1 cellular context compared by ENCODE assay signal in the genomic region with DNA sequence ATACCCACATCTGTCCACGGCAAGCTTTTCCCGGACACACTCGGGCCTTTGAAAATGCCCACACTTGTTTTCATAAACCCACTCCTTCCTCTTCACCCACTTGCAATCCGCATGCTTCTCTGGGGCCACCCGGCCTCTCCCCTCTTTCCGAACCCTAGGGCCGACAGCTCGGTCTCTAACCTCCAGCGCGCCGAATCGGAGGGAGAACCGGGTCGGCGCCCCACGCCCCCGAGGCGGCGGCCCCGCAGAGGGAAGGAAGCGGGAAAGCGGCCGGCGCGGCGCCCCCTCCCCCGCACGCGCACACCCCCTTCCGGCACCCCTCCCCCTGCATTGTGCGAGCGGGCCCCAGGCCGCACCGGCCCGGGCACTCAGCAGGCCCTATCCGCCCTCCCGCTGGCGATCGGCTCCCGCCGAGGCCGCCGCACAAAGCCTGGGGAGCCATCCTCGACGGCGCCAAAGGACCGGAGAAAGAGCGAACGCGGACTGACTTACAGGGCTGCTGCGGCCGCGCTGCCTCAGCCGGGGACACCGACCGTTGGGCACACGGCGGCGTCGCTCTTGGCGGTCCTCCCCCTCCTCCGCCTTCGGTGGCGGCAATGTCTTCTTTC.
TF ChIP-seq lines count a peak whose summit lies in the region.

No MANE protein-coding gene starts in this region.

TF ChIP-seq in HepG2, 621 proteins besides CTCF, POLR2A, EP300 and RAD21 (continued from another document and continues in another):
- TF ChIP-seq, protein P1, sequence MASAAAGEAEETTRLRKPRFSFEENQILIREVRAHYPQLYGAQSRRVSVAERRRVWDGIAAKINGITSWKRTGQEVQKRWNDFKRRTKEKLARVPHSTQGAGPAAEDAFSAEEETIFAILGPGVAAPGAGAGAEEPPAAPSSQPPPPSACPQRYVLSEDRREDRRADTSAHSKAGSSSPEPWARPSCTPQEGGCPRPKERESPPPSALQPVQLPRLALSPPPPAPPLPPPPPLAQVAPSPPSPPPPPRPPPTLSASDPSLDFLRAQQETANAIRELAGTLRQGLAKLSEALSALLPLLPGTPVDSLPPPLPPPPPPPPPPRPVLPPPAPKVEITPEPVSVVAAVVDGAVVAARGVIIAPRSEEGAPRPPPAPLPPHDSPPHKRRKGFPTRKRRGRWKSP (CRISPR knock-in tag; IDR thresholded peaks at IDR 0.05) = no peak; the same call in 1 of the 2 replicates
- no peak; the same call in 1 of the 2 replicates for TF ChIP-seq GATAD2A (CRISPR knock-in tag; IDR thresholded peaks at IDR 0.05)
- TF ChIP-seq TEAD2 (CRISPR knock-in tag; IDR thresholded peaks at IDR 0.05) = no peak
- no peak for TF ChIP-seq SMAD1 (CRISPR knock-in tag; IDR thresholded peaks at IDR 0.05; ENCODE audit: borderline replicate concordance, low read depth)
- no peak; the same call in 1 of the 2 replicates for TF ChIP-seq PAX8 (CRISPR knock-in tag; IDR thresholded peaks at IDR 0.05; ENCODE audit: borderline replicate concordance)
- TF ChIP-seq ZKSCAN5 (CRISPR knock-in tag; IDR thresholded peaks at IDR 0.05) = no peak
- no peak for TF ChIP-seq SOX13 (IDR thresholded peaks at IDR 0.05)
- TF ChIP-seq SOX13 (CRISPR knock-in tag; conservative IDR thresholded peaks at IDR 0.05 in 1 of 2, IDR thresholded peaks at IDR 0.05 in 1 of 2) = peak in 1 of 2 experiments; percentile 27; a peak in 1 of 4 replicates
- TF ChIP-seq ZNF329 (CRISPR knock-in tag; IDR thresholded peaks at IDR 0.05; ENCODE audit: low read depth) = no peak; the same call in 1 of the 2 replicates
- TF ChIP-seq, protein P2, sequence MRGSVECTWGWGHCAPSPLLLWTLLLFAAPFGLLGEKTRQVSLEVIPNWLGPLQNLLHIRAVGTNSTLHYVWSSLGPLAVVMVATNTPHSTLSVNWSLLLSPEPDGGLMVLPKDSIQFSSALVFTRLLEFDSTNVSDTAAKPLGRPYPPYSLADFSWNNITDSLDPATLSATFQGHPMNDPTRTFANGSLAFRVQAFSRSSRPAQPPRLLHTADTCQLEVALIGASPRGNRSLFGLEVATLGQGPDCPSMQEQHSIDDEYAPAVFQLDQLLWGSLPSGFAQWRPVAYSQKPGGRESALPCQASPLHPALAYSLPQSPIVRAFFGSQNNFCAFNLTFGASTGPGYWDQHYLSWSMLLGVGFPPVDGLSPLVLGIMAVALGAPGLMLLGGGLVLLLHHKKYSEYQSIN (CRISPR knock-in tag; IDR thresholded peaks at IDR 0.05; ENCODE audit: borderline replicate concordance) = peak; percentile 31; the same call in 1 of the 2 replicates
- no peak for TF ChIP-seq MEIS2 (CRISPR knock-in tag; IDR thresholded peaks at IDR 0.05)
- TF ChIP-seq, protein P3, sequence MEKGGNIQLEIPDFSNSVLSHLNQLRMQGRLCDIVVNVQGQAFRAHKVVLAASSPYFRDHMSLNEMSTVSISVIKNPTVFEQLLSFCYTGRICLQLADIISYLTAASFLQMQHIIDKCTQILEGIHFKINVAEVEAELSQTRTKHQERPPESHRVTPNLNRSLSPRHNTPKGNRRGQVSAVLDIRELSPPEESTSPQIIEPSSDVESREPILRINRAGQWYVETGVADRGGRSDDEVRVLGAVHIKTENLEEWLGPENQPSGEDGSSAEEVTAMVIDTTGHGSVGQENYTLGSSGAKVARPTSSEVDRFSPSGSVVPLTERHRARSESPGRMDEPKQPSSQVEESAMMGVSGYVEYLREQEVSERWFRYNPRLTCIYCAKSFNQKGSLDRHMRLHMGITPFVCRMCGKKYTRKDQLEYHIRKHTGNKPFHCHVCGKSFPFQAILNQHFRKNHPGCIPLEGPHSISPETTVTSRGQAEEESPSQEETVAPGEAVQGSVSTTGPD (CRISPR knock-in tag; IDR thresholded peaks at IDR 0.05) = no peak
- TF ChIP-seq ARHGAP35 (CRISPR knock-in tag; IDR thresholded peaks at IDR 0.05; ENCODE audit: borderline replicate concordance) = no peak; the same call in 1 of the 2 replicates
- TF ChIP-seq, protein P4, sequence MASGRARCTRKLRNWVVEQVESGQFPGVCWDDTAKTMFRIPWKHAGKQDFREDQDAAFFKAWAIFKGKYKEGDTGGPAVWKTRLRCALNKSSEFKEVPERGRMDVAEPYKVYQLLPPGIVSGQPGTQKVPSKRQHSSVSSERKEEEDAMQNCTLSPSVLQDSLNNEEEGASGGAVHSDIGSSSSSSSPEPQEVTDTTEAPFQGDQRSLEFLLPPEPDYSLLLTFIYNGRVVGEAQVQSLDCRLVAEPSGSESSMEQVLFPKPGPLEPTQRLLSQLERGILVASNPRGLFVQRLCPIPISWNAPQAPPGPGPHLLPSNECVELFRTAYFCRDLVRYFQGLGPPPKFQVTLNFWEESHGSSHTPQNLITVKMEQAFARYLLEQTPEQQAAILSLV (CRISPR knock-in tag; IDR thresholded peaks at IDR 0.05; ENCODE audit: borderline replicate concordance) = no peak; the same call in 1 of the 2 replicates
- TF ChIP-seq, protein P5, sequence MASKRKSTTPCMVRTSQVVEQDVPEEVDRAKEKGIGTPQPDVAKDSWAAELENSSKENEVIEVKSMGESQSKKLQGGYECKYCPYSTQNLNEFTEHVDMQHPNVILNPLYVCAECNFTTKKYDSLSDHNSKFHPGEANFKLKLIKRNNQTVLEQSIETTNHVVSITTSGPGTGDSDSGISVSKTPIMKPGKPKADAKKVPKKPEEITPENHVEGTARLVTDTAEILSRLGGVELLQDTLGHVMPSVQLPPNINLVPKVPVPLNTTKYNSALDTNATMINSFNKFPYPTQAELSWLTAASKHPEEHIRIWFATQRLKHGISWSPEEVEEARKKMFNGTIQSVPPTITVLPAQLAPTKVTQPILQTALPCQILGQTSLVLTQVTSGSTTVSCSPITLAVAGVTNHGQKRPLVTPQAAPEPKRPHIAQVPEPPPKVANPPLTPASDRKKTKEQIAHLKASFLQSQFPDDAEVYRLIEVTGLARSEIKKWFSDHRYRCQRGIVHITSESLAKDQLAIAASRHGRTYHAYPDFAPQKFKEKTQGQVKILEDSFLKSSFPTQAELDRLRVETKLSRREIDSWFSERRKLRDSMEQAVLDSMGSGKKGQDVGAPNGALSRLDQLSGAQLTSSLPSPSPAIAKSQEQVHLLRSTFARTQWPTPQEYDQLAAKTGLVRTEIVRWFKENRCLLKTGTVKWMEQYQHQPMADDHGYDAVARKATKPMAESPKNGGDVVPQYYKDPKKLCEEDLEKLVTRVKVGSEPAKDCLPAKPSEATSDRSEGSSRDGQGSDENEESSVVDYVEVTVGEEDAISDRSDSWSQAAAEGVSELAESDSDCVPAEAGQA (IDR thresholded peaks at IDR 0.05; ENCODE audit: low read depth) = peak; percentile 29; the same call in 1 of the 2 replicates
- TF ChIP-seq, protein P5 (CRISPR knock-in tag; IDR thresholded peaks at IDR 0.05; ENCODE audit: borderline replicate concordance) = no peak
- TF ChIP-seq ZNF557 (CRISPR knock-in tag; IDR thresholded peaks at IDR 0.05) = no peak
- no peak for TF ChIP-seq ZBTB8A (CRISPR knock-in tag; IDR thresholded peaks at IDR 0.05; ENCODE audit: borderline replicate concordance, low read depth)
- TF ChIP-seq ZMYM4 (CRISPR knock-in tag; IDR thresholded peaks at IDR 0.05) = no peak
- peak; percentile 49; the same call in 1 of the 2 replicates for TF ChIP-seq TAF1 (CRISPR knock-in tag; IDR thresholded peaks at IDR 0.05)
- TF ChIP-seq, protein P6, sequence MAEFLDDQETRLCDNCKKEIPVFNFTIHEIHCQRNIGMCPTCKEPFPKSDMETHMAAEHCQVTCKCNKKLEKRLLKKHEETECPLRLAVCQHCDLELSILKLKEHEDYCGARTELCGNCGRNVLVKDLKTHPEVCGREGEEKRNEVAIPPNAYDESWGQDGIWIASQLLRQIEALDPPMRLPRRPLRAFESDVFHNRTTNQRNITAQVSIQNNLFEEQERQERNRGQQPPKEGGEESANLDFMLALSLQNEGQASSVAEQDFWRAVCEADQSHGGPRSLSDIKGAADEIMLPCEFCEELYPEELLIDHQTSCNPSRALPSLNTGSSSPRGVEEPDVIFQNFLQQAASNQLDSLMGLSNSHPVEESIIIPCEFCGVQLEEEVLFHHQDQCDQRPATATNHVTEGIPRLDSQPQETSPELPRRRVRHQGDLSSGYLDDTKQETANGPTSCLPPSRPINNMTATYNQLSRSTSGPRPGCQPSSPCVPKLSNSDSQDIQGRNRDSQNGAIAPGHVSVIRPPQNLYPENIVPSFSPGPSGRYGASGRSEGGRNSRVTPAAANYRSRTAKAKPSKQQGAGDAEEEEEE (CRISPR knock-in tag; IDR thresholded peaks at IDR 0.05; ENCODE audit: borderline replicate concordance) = no peak
- TF ChIP-seq, protein P7, sequence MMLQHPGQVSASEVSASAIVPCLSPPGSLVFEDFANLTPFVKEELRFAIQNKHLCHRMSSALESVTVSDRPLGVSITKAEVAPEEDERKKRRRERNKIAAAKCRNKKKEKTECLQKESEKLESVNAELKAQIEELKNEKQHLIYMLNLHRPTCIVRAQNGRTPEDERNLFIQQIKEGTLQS (CRISPR knock-in tag; IDR thresholded peaks at IDR 0.05) = peak; percentile 33; the same call in 1 of the 2 replicates
- TF ChIP-seq, protein P8, sequence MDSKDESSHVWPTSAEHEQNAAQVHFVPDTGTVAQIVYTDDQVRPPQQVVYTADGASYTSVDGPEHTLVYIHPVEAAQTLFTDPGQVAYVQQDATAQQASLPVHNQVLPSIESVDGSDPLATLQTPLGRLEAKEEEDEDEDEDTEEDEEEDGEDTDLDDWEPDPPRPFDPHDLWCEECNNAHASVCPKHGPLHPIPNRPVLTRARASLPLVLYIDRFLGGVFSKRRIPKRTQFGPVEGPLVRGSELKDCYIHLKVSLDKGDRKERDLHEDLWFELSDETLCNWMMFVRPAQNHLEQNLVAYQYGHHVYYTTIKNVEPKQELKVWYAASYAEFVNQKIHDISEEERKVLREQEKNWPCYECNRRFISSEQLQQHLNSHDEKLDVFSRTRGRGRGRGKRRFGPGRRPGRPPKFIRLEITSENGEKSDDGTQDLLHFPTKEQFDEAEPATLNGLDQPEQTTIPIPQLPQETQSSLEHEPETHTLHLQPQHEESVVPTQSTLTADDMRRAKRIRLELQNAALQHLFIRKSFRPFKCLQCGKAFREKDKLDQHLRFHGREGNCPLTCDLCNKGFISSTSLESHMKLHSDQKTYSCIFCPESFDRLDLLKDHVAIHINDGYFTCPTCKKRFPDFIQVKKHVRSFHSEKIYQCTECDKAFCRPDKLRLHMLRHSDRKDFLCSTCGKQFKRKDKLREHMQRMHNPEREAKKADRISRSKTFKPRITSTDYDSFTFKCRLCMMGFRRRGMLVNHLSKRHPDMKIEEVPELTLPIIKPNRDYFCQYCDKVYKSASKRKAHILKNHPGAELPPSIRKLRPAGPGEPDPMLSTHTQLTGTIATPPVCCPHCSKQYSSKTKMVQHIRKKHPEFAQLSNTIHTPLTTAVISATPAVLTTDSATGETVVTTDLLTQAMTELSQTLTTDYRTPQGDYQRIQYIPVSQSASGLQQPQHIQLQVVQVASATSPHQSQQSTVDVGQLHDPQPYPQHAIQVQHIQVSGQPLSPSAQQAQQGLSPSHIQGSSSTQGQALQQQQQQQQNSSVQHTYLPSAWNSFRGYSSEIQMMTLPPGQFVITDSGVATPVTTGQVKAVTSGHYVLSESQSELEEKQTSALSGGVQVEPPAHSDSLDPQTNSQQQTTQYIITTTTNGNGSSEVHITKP (CRISPR knock-in tag; IDR thresholded peaks at IDR 0.05; ENCODE audit: low read depth) = no peak
- TF ChIP-seq, protein P9, sequence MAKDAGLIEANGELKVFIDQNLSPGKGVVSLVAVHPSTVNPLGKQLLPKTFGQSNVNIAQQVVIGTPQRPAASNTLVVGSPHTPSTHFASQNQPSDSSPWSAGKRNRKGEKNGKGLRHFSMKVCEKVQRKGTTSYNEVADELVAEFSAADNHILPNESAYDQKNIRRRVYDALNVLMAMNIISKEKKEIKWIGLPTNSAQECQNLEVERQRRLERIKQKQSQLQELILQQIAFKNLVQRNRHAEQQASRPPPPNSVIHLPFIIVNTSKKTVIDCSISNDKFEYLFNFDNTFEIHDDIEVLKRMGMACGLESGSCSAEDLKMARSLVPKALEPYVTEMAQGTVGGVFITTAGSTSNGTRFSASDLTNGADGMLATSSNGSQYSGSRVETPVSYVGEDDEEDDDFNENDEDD (CRISPR knock-in tag; IDR thresholded peaks at IDR 0.05; ENCODE audit: borderline replicate concordance) = peak; percentile 88; the same call in 1 of the 2 replicates
- TF ChIP-seq PHF21A (CRISPR knock-in tag; IDR thresholded peaks at IDR 0.05) = no peak
- no peak; the same call in 1 of the 2 replicates for TF ChIP-seq ZNF430 (CRISPR knock-in tag; IDR thresholded peaks at IDR 0.05)
- TF ChIP-seq HNF4G (IDR thresholded peaks at IDR 0.05; ENCODE audit: borderline replicate concordance, low read depth, low read length) = no peak
- TF ChIP-seq HNF4G (CRISPR knock-in tag; IDR thresholded peaks at IDR 0.05; ENCODE audit: borderline replicate concordance, low read depth) = no peak
- TF ChIP-seq, protein P10, sequence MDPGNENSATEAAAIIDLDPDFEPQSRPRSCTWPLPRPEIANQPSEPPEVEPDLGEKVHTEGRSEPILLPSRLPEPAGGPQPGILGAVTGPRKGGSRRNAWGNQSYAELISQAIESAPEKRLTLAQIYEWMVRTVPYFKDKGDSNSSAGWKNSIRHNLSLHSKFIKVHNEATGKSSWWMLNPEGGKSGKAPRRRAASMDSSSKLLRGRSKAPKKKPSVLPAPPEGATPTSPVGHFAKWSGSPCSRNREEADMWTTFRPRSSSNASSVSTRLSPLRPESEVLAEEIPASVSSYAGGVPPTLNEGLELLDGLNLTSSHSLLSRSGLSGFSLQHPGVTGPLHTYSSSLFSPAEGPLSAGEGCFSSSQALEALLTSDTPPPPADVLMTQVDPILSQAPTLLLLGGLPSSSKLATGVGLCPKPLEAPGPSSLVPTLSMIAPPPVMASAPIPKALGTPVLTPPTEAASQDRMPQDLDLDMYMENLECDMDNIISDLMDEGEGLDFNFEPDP (CRISPR knock-in tag; conservative IDR thresholded peaks at IDR 0.05) = no peak
- TF ChIP-seq ISX (CRISPR knock-in tag; conservative IDR thresholded peaks at IDR 0.05) = no peak
- no peak for TF ChIP-seq NCOA5 (CRISPR knock-in tag; IDR thresholded peaks at IDR 0.05)
